ENCODE assay signal across 8 cellular contexts in genomic region chr16:69761983-69762842, GRCh38.
DNase-seq lines count a peak whose midpoint lies in the region; ATAC-seq lines count a peak whose summit lies in the region.

WWP2 (plus strand) TSS chr16:69762332; CDS start chr16:69787011, 24,679 bp downstream.

- peak within 1 kb of the TSS; percentile 92 for H3K27ac ChIP-seq in caudate nucleus (ENCODE audit: low read depth, low read length)

- peak; percentile 50 to 87 for DNase-seq in NCI-H524 (lab: John Stamatoyannopoulos, UW)
- no peak for DNase-seq in NCI-H524 treated with DMSO at 0.1 percent for 48 hours (lab: John Stamatoyannopoulos, UW)
- peak; percentile 77 for DNase-seq in NCI-H2196 (lab: John Stamatoyannopoulos, UW; ENCODE audit: unreplicated experiment)
- peak; percentile 61 for DNase-seq in activated CD4-positive, CD25-positive, alpha-beta regulatory T cell treated with anti-CD3 and anti-CD28 coated beads, Interleukin-2, amount 50 U/mL, for 16 hours (ENCODE audit: low read depth, low spot score)
- DNase-seq in caudate nucleus (lab: John Stamatoyannopoulos, UW), result peak in 57 of 61 donors; percentile 22 to 87 (median 70)
- peak; percentile 92 for DNase-seq in islet precursor cell
- peak; percentile 71 for DNase-seq in stimulated activated CD4-positive, alpha-beta T cell treated with anti-CD3 and anti-CD28 coated beads, Interleukin-12 subunit alpha, Interleukin-12 subunit beta, amount 100 ng/mL, for 4 hours

- ATAC-seq in HG02970 (IDR thresholded peaks at IDR 0.05; ENCODE audit: low FRiP score, unreplicated experiment), result peak; percentile 83
